ENCODE assay signal across 1 cellular context in genomic region chr18:31500161-31500688, GRCh38.
TF ChIP-seq lines count a peak whose summit lies in the region.

No MANE protein-coding gene starts in this region.

TF ChIP-seq in GM12878, 131 proteins besides CTCF, POLR2A, EP300 and RAD21 (continued from another document and continues in another):
- TF ChIP-seq MAX (IDR thresholded peaks at IDR 0.05; ENCODE audit: low read depth, low read length) (no peak), MLLT1 (IDR thresholded peaks at IDR 0.05) (peak; percentile 63; the same call in 1 of the 2 replicates), FOS (IDR thresholded peaks at IDR 0.05; ENCODE audit: borderline replicate concordance, extremely low read depth, insufficient read length) (no peak), BACH1 (IDR thresholded peaks at IDR 0.05; ENCODE audit: borderline replicate concordance) (peak; percentile 76; the same call in 1 of the 2 replicates), CREM (IDR thresholded peaks at IDR 0.05; ENCODE audit: low read depth) (0 out of 2 replicates have a peak, but pooled peaks have one; percentile 49), SMAD1 (IDR thresholded peaks at IDR 0.05; ENCODE audit: low read depth, partially characterized antibody) (no peak), NR2C1 (IDR thresholded peaks at IDR 0.05) (no peak), LARP7 (IDR thresholded peaks at IDR 0.05) (peak; percentile 51), JUNB (IDR thresholded peaks at IDR 0.05) (peak; percentile 10; the same call in 1 of the 2 replicates), EZH2 (IDR thresholded peaks at IDR 0.05; ENCODE audit: borderline replicate concordance, control insufficient read depth, low read depth, low read length) (no peak), ZNF207 (IDR thresholded peaks at IDR 0.05; ENCODE audit: borderline replicate concordance) (no peak), CHD4 (IDR thresholded peaks at IDR 0.05) (no peak), TCF7 (IDR thresholded peaks at IDR 0.05; ENCODE audit: borderline replicate concordance) (no peak), BHLHE40 (IDR thresholded peaks at IDR 0.05; ENCODE audit: borderline replicate concordance in 1 of 2, low read depth in 2 of 2, low read length in 1 of 2) (peak; percentile 34 to 37; a peak in 2 of 4 replicates), SIN3A (IDR thresholded peaks at IDR 0.05; ENCODE audit: low read depth, low read length) (0 out of 2 replicates have a peak, but pooled peaks have one; percentile 33), RUNX3 (IDR thresholded peaks at IDR 0.05; ENCODE audit: low read length) (peak; percentile 50), IKZF1 (conservative IDR thresholded peaks at IDR 0.05) (peak; percentile 83), SPI1 (IDR thresholded peaks at IDR 0.05; ENCODE audit: borderline replicate concordance, insufficient read depth, low read depth, low read length) (peak; percentile 98), PAX8 (IDR thresholded peaks at IDR 0.05) (no peak), HDGF (IDR thresholded peaks at IDR 0.05) (0 out of 2 replicates have a peak, but pooled peaks have one; percentile 32), NBN (IDR thresholded peaks at IDR 0.05) (peak; percentile 91), CHD1 (IDR thresholded peaks at IDR 0.05; ENCODE audit: low read depth, low read length) (no peak), MTA3 (IDR thresholded peaks at IDR 0.05; ENCODE audit: borderline replicate concordance, low read length) (peak; percentile 68; the same call in 1 of the 2 replicates), BCL11A (IDR thresholded peaks at IDR 0.05; ENCODE audit: low read depth, low read length) (0 out of 2 replicates have a peak, but pooled peaks have one; percentile 18), CEBPZ (IDR thresholded peaks at IDR 0.05; ENCODE audit: low read depth, low read length) (no peak), HDAC6 (IDR thresholded peaks at IDR 0.05; ENCODE audit: unreplicated experiment) (no peak), CBX5 (IDR thresholded peaks at IDR 0.05; ENCODE audit: low read depth) (peak; percentile 74; the same call in 1 of the 2 replicates), TCF3 (IDR thresholded peaks at IDR 0.05; ENCODE audit: borderline replicate concordance, insufficient read depth, low read depth, low read length) (0 out of 2 replicates have a peak, but pooled peaks have one; percentile 13), SRF (IDR thresholded peaks at IDR 0.05; ENCODE audit: low read depth in 2 of 2, low read length in 2 of 2) (no peak), SKIL (IDR thresholded peaks at IDR 0.05; ENCODE audit: low read depth, poor library complexity, severe bottlenecking) (no peak), MYC (IDR thresholded peaks at IDR 0.05; ENCODE audit: insufficient read depth, insufficient read length, insufficient replicate concordance, low read length, severe bottlenecking) (no peak), IRF4 (IDR thresholded peaks at IDR 0.05; ENCODE audit: low read depth, low read length) (peak; percentile 88), POLR2AphosphoS5 (IDR thresholded peaks at IDR 0.05; ENCODE audit: low read length) (peak; percentile 77), CBFB (IDR thresholded peaks at IDR 0.05; ENCODE audit: low read depth) (no peak), PKNOX1 (IDR thresholded peaks at IDR 0.05) (peak; percentile 84), BCL3 (IDR thresholded peaks at IDR 0.05; ENCODE audit: borderline replicate concordance, insufficient read depth, low read depth, low read length, poor library complexity, severe bottlenecking) (no peak), RB1 (IDR thresholded peaks at IDR 0.05; ENCODE audit: borderline replicate concordance) (no peak), NFYA (IDR thresholded peaks at IDR 0.05; ENCODE audit: borderline replicate concordance, low read depth, low read length) (no peak), CREB1 (IDR thresholded peaks at IDR 0.05; ENCODE audit: low read depth) (peak; percentile 27; the same call in 1 of the 2 replicates), MXI1 (IDR thresholded peaks at IDR 0.05; ENCODE audit: low read depth, low read length) (peak; percentile 93), RAD51 (IDR thresholded peaks at IDR 0.05) (no peak)
- TF ChIP-seq, protein P1, sequence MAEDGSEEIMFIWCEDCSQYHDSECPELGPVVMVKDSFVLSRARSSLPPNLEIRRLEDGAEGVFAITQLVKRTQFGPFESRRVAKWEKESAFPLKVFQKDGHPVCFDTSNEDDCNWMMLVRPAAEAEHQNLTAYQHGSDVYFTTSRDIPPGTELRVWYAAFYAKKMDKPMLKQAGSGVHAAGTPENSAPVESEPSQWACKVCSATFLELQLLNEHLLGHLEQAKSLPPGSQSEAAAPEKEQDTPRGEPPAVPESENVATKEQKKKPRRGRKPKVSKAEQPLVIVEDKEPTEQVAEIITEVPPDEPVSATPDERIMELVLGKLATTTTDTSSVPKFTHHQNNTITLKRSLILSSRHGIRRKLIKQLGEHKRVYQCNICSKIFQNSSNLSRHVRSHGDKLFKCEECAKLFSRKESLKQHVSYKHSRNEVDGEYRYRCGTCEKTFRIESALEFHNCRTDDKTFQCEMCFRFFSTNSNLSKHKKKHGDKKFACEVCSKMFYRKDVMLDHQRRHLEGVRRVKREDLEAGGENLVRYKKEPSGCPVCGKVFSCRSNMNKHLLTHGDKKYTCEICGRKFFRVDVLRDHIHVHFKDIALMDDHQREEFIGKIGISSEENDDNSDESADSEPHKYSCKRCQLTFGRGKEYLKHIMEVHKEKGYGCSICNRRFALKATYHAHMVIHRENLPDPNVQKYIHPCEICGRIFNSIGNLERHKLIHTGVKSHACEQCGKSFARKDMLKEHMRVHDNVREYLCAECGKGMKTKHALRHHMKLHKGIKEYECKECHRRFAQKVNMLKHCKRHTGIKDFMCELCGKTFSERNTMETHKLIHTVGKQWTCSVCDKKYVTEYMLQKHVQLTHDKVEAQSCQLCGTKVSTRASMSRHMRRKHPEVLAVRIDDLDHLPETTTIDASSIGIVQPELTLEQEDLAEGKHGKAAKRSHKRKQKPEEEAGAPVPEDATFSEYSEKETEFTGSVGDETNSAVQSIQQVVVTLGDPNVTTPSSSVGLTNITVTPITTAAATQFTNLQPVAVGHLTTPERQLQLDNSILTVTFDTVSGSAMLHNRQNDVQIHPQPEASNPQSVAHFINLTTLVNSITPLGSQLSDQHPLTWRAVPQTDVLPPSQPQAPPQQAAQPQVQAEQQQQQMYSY (CRISPR knock-in tag; IDR thresholded peaks at IDR 0.05), result no peak
- TF ChIP-seq, protein P2, sequence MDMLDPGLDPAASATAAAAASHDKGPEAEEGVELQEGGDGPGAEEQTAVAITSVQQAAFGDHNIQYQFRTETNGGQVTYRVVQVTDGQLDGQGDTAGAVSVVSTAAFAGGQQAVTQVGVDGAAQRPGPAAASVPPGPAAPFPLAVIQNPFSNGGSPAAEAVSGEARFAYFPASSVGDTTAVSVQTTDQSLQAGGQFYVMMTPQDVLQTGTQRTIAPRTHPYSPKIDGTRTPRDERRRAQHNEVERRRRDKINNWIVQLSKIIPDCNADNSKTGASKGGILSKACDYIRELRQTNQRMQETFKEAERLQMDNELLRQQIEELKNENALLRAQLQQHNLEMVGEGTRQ (IDR thresholded peaks at IDR 0.05; ENCODE audit: borderline replicate concordance, low read depth, low read length), result no peak
- TF ChIP-seq, protein P3, sequence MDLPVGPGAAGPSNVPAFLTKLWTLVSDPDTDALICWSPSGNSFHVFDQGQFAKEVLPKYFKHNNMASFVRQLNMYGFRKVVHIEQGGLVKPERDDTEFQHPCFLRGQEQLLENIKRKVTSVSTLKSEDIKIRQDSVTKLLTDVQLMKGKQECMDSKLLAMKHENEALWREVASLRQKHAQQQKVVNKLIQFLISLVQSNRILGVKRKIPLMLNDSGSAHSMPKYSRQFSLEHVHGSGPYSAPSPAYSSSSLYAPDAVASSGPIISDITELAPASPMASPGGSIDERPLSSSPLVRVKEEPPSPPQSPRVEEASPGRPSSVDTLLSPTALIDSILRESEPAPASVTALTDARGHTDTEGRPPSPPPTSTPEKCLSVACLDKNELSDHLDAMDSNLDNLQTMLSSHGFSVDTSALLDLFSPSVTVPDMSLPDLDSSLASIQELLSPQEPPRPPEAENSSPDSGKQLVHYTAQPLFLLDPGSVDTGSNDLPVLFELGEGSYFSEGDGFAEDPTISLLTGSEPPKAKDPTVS (IDR thresholded peaks at IDR 0.05; ENCODE audit: low read depth, low read length), result no peak
- TF ChIP-seq, protein P4, sequence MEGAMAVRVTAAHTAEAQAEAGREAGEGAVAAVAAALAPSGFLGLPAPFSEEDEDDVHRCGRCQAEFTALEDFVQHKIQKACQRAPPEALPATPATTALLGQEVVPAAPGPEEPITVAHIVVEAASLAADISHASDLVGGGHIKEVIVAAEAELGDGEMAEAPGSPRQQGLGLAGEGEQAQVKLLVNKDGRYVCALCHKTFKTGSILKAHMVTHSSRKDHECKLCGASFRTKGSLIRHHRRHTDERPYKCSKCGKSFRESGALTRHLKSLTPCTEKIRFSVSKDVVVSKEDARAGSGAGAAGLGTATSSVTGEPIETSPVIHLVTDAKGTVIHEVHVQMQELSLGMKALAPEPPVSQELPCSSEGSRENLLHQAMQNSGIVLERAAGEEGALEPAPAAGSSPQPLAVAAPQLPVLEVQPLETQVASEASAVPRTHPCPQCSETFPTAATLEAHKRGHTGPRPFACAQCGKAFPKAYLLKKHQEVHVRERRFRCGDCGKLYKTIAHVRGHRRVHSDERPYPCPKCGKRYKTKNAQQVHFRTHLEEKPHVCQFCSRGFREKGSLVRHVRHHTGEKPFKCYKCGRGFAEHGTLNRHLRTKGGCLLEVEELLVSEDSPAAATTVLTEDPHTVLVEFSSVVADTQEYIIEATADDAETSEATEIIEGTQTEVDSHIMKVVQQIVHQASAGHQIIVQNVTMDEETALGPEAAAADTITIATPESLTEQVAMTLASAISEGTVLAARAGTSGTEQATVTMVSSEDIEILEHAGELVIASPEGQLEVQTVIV (IDR thresholded peaks at IDR 0.05; ENCODE audit: borderline replicate concordance, partially characterized antibody), result no peak
